Comparison of ENCODE assay signal across 16 cellular contexts in genomic region chr11:48029686-48030279, GRCh38. TPM values are rescaled to one million over a fixed set of nuclear protein-coding genes. Genes with fewer than 3 reads are reported as not detected.
A peak's percentile ranks its signal among the peaks of the same experiment; 100 is the strongest.
DNase-seq lines count a peak whose midpoint lies in the region; ATAC-seq and TF ChIP-seq lines count a peak whose summit lies in the region.
"Had no signal": no experiment of that assay in that cellular context is flagged by ENCODE, and none has a peak within 500 bp of the region (broad histone marks: within the 10 kb centered on the region; RNA-seq: fewer than 3 reads in every experiment).

No MANE protein-coding gene starts in this region.

- H3K4me1 ChIP-seq in aorta (ENCODE audit: control insufficient read depth in 1 of 2, insufficient read depth in 2 of 2, low read length in 2 of 2), result no peaks in the 10 kb centered on the region
- no peaks in the 10 kb centered on the region for H3K4me1 ChIP-seq in uterus

- H3K27me3 ChIP-seq in aorta (ENCODE audit: control insufficient read depth in 1 of 2, insufficient read depth in 2 of 2, low read length in 1 of 2), result no peaks in the 10 kb centered on the region
- H3K27me3 ChIP-seq in uterus, result no peaks in the 10 kb centered on the region
- H3K27me3 ChIP-seq: gastrocnemius medialis, sigmoid colon had no signal

- ATAC-seq in activated naive CD4-positive, alpha-beta T cell treated with anti-CD3 and anti-CD28 coated beads, Interleukin-2, amount 50 U/mL, for 72 hours, result no peak
- ATAC-seq in SK-N-SH treated with all-trans-retinoic acid at 6 μM for 48 hours, result no peak; the same call in 2 of the 3 replicates
- no peak for ATAC-seq in aorta (ENCODE audit: low FRiP score)
- ATAC-seq in HG03342 (IDR thresholded peaks at IDR 0.05; ENCODE audit: unreplicated experiment), result no peak
- ATAC-seq: gastrocnemius medialis had no signal

- H3K9me3 ChIP-seq in aorta (ENCODE audit: control insufficient read depth, low read length), result no peaks in the 10 kb centered on the region
- no peaks in the 10 kb centered on the region for H3K9me3 ChIP-seq in uterus
- H3K9me3 ChIP-seq: gastrocnemius medialis, sigmoid colon had no signal

- no peak for TF ChIP-seq CTCF in fibroblast of villous mesenchyme (IDR thresholded peaks at IDR 0.05; ENCODE audit: insufficient read depth, low read depth, low read length)
- TF ChIP-seq CTCF in type B pancreatic cell (conservative IDR thresholded peaks at IDR 0.05), result no peak
- TF ChIP-seq CTCF in uterus (IDR thresholded peaks at IDR 0.05), result no peak

- H3K4me3 Mint-ChIP-seq in activated naive CD4-positive, alpha-beta T cell treated with anti-CD3 and anti-CD28 coated beads, Interleukin-2, amount 50 U/mL, for 24 hours, result no peak overlapping the region
- peak overlapping the region; percentile 43 for H3K4me3 Mint-ChIP-seq in type B pancreatic cell
- H3K4me3 Mint-ChIP-seq: activated CD4-positive, alpha-beta T cell treated with anti-CD3 and anti-CD28 coated beads for 36 hours had no signal

- no peaks in the 10 kb centered on the region for H3K27me3 Mint-ChIP-seq in activated naive CD4-positive, alpha-beta T cell treated with anti-CD3 and anti-CD28 coated beads, Interleukin-2, amount 50 U/mL, for 24 hours
- no peaks in the 10 kb centered on the region for H3K27me3 Mint-ChIP-seq in type B pancreatic cell
- H3K27me3 Mint-ChIP-seq: activated CD4-positive, alpha-beta T cell treated with anti-CD3 and anti-CD28 coated beads for 36 hours had no signal

- no peak for TF ChIP-seq POLR2A in uterus (IDR thresholded peaks at IDR 0.05)

- H3K4me1 Mint-ChIP-seq in activated naive CD4-positive, alpha-beta T cell treated with anti-CD3 and anti-CD28 coated beads, Interleukin-2, amount 50 U/mL, for 24 hours, result peaks cover 58% of the 10 kb centered on the region
- H3K4me1 Mint-ChIP-seq in type B pancreatic cell (ENCODE audit: unreplicated experiment), result peaks cover 37% of the 10 kb centered on the region

- H3K9me3 Mint-ChIP-seq in activated naive CD4-positive, alpha-beta T cell treated with anti-CD3 and anti-CD28 coated beads, Interleukin-2, amount 50 U/mL, for 24 hours, result no peaks in the 10 kb centered on the region
- H3K9me3 Mint-ChIP-seq in activated naive CD4-positive, alpha-beta T cell treated with anti-CD3 and anti-CD28 coated beads, Interleukin-2, amount 50 U/mL, for 72 hours, result no peaks in the 10 kb centered on the region
- no peaks in the 10 kb centered on the region for H3K9me3 Mint-ChIP-seq in type B pancreatic cell

- intact Hi-C loops in aorta (cut with DNase I), result no loop called here
- intact Hi-C loops in uterus (cut with DNase I; ENCODE audit: low total_unique reads), result no loop called here

- H3K36me3 ChIP-seq in aorta (ENCODE audit: control insufficient read depth in 1 of 2, insufficient read depth in 2 of 2, low read length in 1 of 2), result no peaks in the 10 kb centered on the region
- H3K36me3 ChIP-seq in uterus, result no peaks in the 10 kb centered on the region
- H3K36me3 ChIP-seq: gastrocnemius medialis, sigmoid colon had no signal

- 70 to 74% methylated on average over 5 of the region's 5 CpGs for WGBS in aorta, 2 donors

- H3K4me3 ChIP-seq in fibroblast of villous mesenchyme (ENCODE audit: low read depth, low read length) (no peak overlapping the region), aorta (ENCODE audit: low read length in 2 of 2) (no peak overlapping the region), uterus (no peak overlapping the region)
- H3K4me3 ChIP-seq: gastrocnemius medialis, sigmoid colon had no signal

- H3K27ac ChIP-seq in aorta (ENCODE audit: low read depth in 1 of 2, low read length in 2 of 2), result no peak overlapping the region
- peak overlapping the region in 1 of 2 donors; percentile 64 for H3K27ac ChIP-seq in uterus
- H3K27ac ChIP-seq: gastrocnemius medialis had no signal

- peak overlapping the region; percentile 69 for H3K27ac Mint-ChIP-seq in activated naive CD4-positive, alpha-beta T cell treated with anti-CD3 and anti-CD28 coated beads, Interleukin-2, amount 50 U/mL, for 24 hours
- no peak overlapping the region for H3K27ac Mint-ChIP-seq in activated naive CD4-positive, alpha-beta T cell treated with anti-CD3 and anti-CD28 coated beads, Interleukin-2, amount 50 U/mL, for 72 hours
- peak overlapping the region; percentile 5 for H3K27ac Mint-ChIP-seq in type B pancreatic cell

- DNase-seq in activated naive CD4-positive, alpha-beta T cell treated with anti-CD3 and anti-CD28 coated beads, Interleukin-2, amount 50 U/mL, for 72 hours (ENCODE audit: low spot score in 2 of 2), result no peak
- DNase-seq in fibroblast of villous mesenchyme (ENCODE audit: low read depth), result peak; percentile 50
- DNase-seq in type B pancreatic cell (ENCODE audit: extremely low spot score, unreplicated experiment), result no peak
- no peak for DNase-seq in aorta
- no peak for DNase-seq in uterus
- DNase-seq: activated CD4-positive, alpha-beta T cell treated with anti-CD3 and anti-CD28 coated beads for 36 hours; DMS79; gastrocnemius medialis; H7; mammary epithelial cell; NCI-H1694; sigmoid colon; SW 1271 had no signal

- H3K36me3 Mint-ChIP-seq in activated naive CD4-positive, alpha-beta T cell treated with anti-CD3 and anti-CD28 coated beads, Interleukin-2, amount 50 U/mL, for 24 hours, result peaks cover 4% of the 10 kb centered on the region
- H3K36me3 Mint-ChIP-seq in activated naive CD4-positive, alpha-beta T cell treated with anti-CD3 and anti-CD28 coated beads, Interleukin-2, amount 50 U/mL, for 72 hours, result peaks cover 0 to 18% of the 10 kb centered on the region in 2 donors
- H3K36me3 Mint-ChIP-seq in type B pancreatic cell, result peaks cover 4% of the 10 kb centered on the region

TF ChIP-seq in SK-N-SH treated with all-trans-retinoic acid at 6 μM for 48 hours, 23 proteins besides CTCF, POLR2A, EP300 and RAD21:
- TF ChIP-seq CSDC2 (CRISPR knock-in tag; IDR thresholded peaks at IDR 0.05) (no peak), OSR1 (CRISPR knock-in tag; IDR thresholded peaks at IDR 0.05) (no peak), TCF4 (CRISPR knock-in tag; IDR thresholded peaks at IDR 0.05; ENCODE audit: borderline replicate concordance) (peak; percentile 68), CSRNP3 (CRISPR knock-in tag; IDR thresholded peaks at IDR 0.05) (no peak), SNAI2 (CRISPR knock-in tag; IDR thresholded peaks at IDR 0.05) (no peak)

RNA-seq across cellular contexts. Expression of gene PTPRJ, which starts 49.4 kb away (rescaled TPM):
- total RNA-seq in activated naive CD4-positive, alpha-beta T cell treated with anti-CD3 and anti-CD28 coated beads, Interleukin-2, amount 50 U/mL, for 72 hours, result 10 to 100 TPM; 23.6 to 26.5 TPM
- total RNA-seq in fibroblast of villous mesenchyme, result 18.7 and 29.8 TPM in 2 replicates
- 18.6 and 21.6 TPM in 2 replicates for total RNA-seq in type B pancreatic cell (ENCODE audit: low replicate concordance)
- 10 to 100 TPM; 14.3 to 20.1 TPM for total RNA-seq in aorta
- polyA plus RNA-seq in aorta, result 1 to 10 TPM; 2.0 to 2.8 TPM
- 10 to 100 TPM in 1 of 4 donors, 1 to 10 TPM in 3; 2.1 to 22.1 (median 7.1) TPM for total RNA-seq in uterus

Comparison
In these comparisons a context has a peak if more than half of its experiments do, and no peak if none do; other contexts are left out.
1. H3K27ac Mint-ChIP-seq: peak in activated naive CD4-positive, alpha-beta T cell treated with anti-CD3 and anti-CD28 coated beads, Interleukin-2, amount 50 U/mL, for 24 hours (single experiment) and type B pancreatic cell (single experiment); none in activated naive CD4-positive, alpha-beta T cell treated with anti-CD3 and anti-CD28 coated beads, Interleukin-2, amount 50 U/mL, for 72 hours (0 of 2).